In genomic region chr4:155532373-155532772, GRCh38 we compare ENCODE assay signal across 21 cellular contexts.
"Had no signal": no experiment of that assay in that cellular context is flagged by ENCODE, and none has a peak within 500 bp of the region (broad histone marks: within the 10 kb centered on the region; RNA-seq: fewer than 3 reads in every experiment).

No MANE protein-coding gene starts in this region.

- FAIRE-seq: urothelium cell line had no signal

- H3K4me1 ChIP-seq: gastrocnemius medialis, neural progenitor cell had no signal

- H3K4me3 ChIP-seq: gastrocnemius medialis, neural progenitor cell, tibial nerve had no signal

- H3K9me3 ChIP-seq: gastrocnemius medialis, tibial nerve had no signal

- H3K27ac ChIP-seq: gastrocnemius medialis, neural progenitor cell, tibial nerve, WERI-Rb-1 had no signal

- H3K27me3 ChIP-seq: gastrocnemius medialis, neural progenitor cell, tibial nerve had no signal

- ATAC-seq: activated CD8-positive, alpha-beta memory T cell treated with anti-CD3 and anti-CD28 coated beads, Interleukin-2, amount 10 ng/mL, durations not matched to agents 7 days and 5 days; activated CD8-positive, alpha-beta T cell treated with anti-CD3 and anti-CD28 coated beads for 36 hours; activated naive CD8-positive, alpha-beta T cell treated with anti-CD3 and anti-CD28 coated beads, Interleukin-2, amount 50 U/mL, for 24 hours; gastrocnemius medialis; naive thymus-derived CD4-positive, alpha-beta T cell; T-cell had no signal

- DNase-seq: activated CD4-positive, alpha-beta T cell treated with anti-CD3 and anti-CD28 coated beads, Interleukin-2, amount 10 ng/mL, durations not matched to agents 7 days and 5 days; activated CD4-positive, CD25-positive, alpha-beta regulatory T cell treated with anti-CD3 and anti-CD28 coated beads, Interleukin-2, amount 50 U/mL, for 72 hours; activated CD8-positive, alpha-beta memory T cell treated with anti-CD3 and anti-CD28 coated beads, Interleukin-2, amount 10 ng/mL, durations not matched to agents 7 days and 5 days; activated CD8-positive, alpha-beta T cell treated with anti-CD3 and anti-CD28 coated beads for 36 hours; activated gamma-delta T cell; activated naive CD4-positive, alpha-beta T cell treated with anti-CD3 and anti-CD28 coated beads, Interleukin-2, amount 50 U/mL, for 16 hours; activated naive CD8-positive, alpha-beta T cell treated with anti-CD3 and anti-CD28 coated beads, Interleukin-2, amount 50 U/mL, for 24 hours; activated T-cell treated with anti-CD3 and anti-CD28 coated beads for 4 hours; aorta; effector CD4-positive, alpha-beta T cell; gastrocnemius medialis; hippocampal formation; kidney glomerular epithelial cell; naive thymus-derived CD4-positive, alpha-beta T cell; posterior cingulate gyrus; stimulated activated CD4-positive, alpha-beta T cell treated with anti-CD3 and anti-CD28 coated beads, Interleukin-4, amount 100 ng/mL, for 24 hours; T-cell; WERI-Rb-1 had no signal

- H3K36me3 ChIP-seq: gastrocnemius medialis, neural progenitor cell, tibial nerve, WERI-Rb-1 had no signal
